In genomic region chr16:30609928-30610839, GRCh38 we compare ENCODE assay signal across 1 cellular context.
TF ChIP-seq lines count a peak whose summit lies in the region.

Gene ZNF689 (minus strand): TSS chr16:30610389. CDS start chr16:30610041, 348 bp downstream.

TF ChIP-seq in HepG2, 621 proteins besides CTCF, POLR2A, EP300 and RAD21 (continued from another document and continues in another):
- TF ChIP-seq ZNF101 (CRISPR knock-in tag; IDR thresholded peaks at IDR 0.05; ENCODE audit: borderline replicate concordance, low read depth) (no peak), PTBP1 (IDR thresholded peaks at IDR 0.05; ENCODE audit: low read depth, low read length, poor library complexity, severe bottlenecking) (peak; percentile 33), LBX2 (CRISPR knock-in tag; IDR thresholded peaks at IDR 0.05; ENCODE audit: borderline replicate concordance) (no peak; the same call in 1 of the 2 replicates), ZBTB33 (CRISPR knock-in tag; IDR thresholded peaks at IDR 0.05) (no peak; the same call in none of the 2 replicates), ZNF44 (CRISPR knock-in tag; IDR thresholded peaks at IDR 0.05) (peak; percentile 93), CCDC6 (CRISPR knock-in tag; IDR thresholded peaks at IDR 0.05) (peak; percentile 80; the same call in 1 of the 2 replicates), ZNF773 (CRISPR knock-in tag; IDR thresholded peaks at IDR 0.05; ENCODE audit: borderline replicate concordance) (0 out of 2 replicates have a peak, but pooled peaks have one; percentile 16), RCOR2 (CRISPR knock-in tag; IDR thresholded peaks at IDR 0.05) (peak; percentile 73), KMT2B (CRISPR knock-in tag; IDR thresholded peaks at IDR 0.05) (peak; percentile 92), ONECUT2 (CRISPR knock-in tag; IDR thresholded peaks at IDR 0.05) (peak; percentile 100), ADNP (CRISPR knock-in tag; IDR thresholded peaks at IDR 0.05) (no peak), FOXK2 (IDR thresholded peaks at IDR 0.05) (peak; percentile 33; the same call in 1 of the 2 replicates), ZNF18 (CRISPR knock-in tag; IDR thresholded peaks at IDR 0.05; ENCODE audit: insufficient replicate concordance) (peak; percentile 93), ZFAT (CRISPR knock-in tag; conservative IDR thresholded peaks at IDR 0.05) (peak; percentile 77), HINFP (CRISPR knock-in tag; IDR thresholded peaks at IDR 0.05; ENCODE audit: low read depth) (no peak; the same call in 1 of the 2 replicates), HIVEP1 (CRISPR knock-in tag; IDR thresholded peaks at IDR 0.05) (peak; percentile 85), MEIS2 (CRISPR knock-in tag; IDR thresholded peaks at IDR 0.05) (peak; percentile 38), GABPB1 (CRISPR knock-in tag; IDR thresholded peaks at IDR 0.05) (peak; percentile 91), ATF7 (IDR thresholded peaks at IDR 0.05) (no peak), ATF7 (CRISPR knock-in tag; IDR thresholded peaks at IDR 0.05) (no peak), TSC22D2 (CRISPR knock-in tag; IDR thresholded peaks at IDR 0.05; ENCODE audit: borderline replicate concordance) (peak; percentile 90; the same call in 1 of the 2 replicates), CREB1 (IDR thresholded peaks at IDR 0.05) (peak; percentile 87), CREB1 (CRISPR knock-in tag; IDR thresholded peaks at IDR 0.05) (peak; percentile 93), MAFG (CRISPR knock-in tag; IDR thresholded peaks at IDR 0.05) (no peak; the same call in 1 of the 2 replicates), SOX5 (CRISPR knock-in tag; IDR thresholded peaks at IDR 0.05; ENCODE audit: borderline replicate concordance) (peak; percentile 55), JUNB (CRISPR knock-in tag; IDR thresholded peaks at IDR 0.05; ENCODE audit: borderline replicate concordance) (no peak), ZNF879 (CRISPR knock-in tag; IDR thresholded peaks at IDR 0.05) (peak; percentile 89), ZMAT3 (CRISPR knock-in tag; conservative IDR thresholded peaks at IDR 0.05) (peak; percentile 95), NFE2L1 (CRISPR knock-in tag; IDR thresholded peaks at IDR 0.05; ENCODE audit: borderline replicate concordance) (peak; percentile 86; the same call in 1 of the 2 replicates), ZNF329 (CRISPR knock-in tag; IDR thresholded peaks at IDR 0.05; ENCODE audit: low read depth) (peak; percentile 25; the same call in 1 of the 2 replicates), ZNF713 (CRISPR knock-in tag; IDR thresholded peaks at IDR 0.05) (0 out of 2 replicates have a peak, but pooled peaks have one; percentile 22), ZNF557 (CRISPR knock-in tag; IDR thresholded peaks at IDR 0.05) (peak; percentile 79), DNMT3B (CRISPR knock-in tag; conservative IDR thresholded peaks at IDR 0.05) (peak; percentile 98), ZFP82 (CRISPR knock-in tag; IDR thresholded peaks at IDR 0.05; ENCODE audit: borderline replicate concordance) (peak; percentile 99), ZNF34 (CRISPR knock-in tag; IDR thresholded peaks at IDR 0.05; ENCODE audit: borderline replicate concordance) (0 out of 2 replicates have a peak, but pooled peaks have one; percentile 69)
- TF ChIP-seq, protein P1, sequence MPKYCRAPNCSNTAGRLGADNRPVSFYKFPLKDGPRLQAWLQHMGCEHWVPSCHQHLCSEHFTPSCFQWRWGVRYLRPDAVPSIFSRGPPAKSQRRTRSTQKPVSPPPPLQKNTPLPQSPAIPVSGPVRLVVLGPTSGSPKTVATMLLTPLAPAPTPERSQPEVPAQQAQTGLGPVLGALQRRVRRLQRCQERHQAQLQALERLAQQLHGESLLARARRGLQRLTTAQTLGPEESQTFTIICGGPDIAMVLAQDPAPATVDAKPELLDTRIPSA (CRISPR knock-in tag; IDR thresholded peaks at IDR 0.05; ENCODE audit: borderline replicate concordance), result peak; percentile 18; the same call in 1 of the 2 replicates
- TF ChIP-seq, protein P2, sequence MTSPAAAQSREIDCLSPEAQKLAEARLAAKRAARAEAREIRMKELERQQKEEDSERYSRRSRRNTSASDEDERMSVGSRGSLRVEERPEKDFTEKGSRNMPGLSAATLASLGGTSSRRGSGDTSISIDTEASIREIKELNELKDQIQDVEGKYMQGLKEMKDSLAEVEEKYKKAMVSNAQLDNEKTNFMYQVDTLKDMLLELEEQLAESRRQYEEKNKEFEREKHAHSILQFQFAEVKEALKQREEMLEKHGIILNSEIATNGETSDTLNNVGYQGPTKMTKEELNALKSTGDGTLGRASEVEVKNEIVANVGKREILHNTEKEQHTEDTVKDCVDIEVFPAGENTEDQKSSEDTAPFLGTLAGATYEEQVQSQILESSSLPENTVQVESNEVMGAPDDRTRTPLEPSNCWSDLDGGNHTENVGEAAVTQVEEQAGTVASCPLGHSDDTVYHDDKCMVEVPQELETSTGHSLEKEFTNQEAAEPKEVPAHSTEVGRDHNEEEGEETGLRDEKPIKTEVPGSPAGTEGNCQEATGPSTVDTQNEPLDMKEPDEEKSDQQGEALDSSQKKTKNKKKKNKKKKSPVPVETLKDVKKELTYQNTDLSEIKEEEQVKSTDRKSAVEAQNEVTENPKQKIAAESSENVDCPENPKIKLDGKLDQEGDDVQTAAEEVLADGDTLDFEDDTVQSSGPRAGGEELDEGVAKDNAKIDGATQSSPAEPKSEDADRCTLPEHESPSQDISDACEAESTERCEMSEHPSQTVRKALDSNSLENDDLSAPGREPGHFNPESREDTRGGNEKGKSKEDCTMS (CRISPR knock-in tag; conservative IDR thresholded peaks at IDR 0.05), result no peak
- TF ChIP-seq, protein P3, sequence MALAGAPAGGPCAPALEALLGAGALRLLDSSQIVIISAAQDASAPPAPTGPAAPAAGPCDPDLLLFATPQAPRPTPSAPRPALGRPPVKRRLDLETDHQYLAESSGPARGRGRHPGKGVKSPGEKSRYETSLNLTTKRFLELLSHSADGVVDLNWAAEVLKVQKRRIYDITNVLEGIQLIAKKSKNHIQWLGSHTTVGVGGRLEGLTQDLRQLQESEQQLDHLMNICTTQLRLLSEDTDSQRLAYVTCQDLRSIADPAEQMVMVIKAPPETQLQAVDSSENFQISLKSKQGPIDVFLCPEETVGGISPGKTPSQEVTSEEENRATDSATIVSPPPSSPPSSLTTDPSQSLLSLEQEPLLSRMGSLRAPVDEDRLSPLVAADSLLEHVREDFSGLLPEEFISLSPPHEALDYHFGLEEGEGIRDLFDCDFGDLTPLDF (CRISPR knock-in tag; IDR thresholded peaks at IDR 0.05), result peak; percentile 92
- TF ChIP-seq, protein P4, sequence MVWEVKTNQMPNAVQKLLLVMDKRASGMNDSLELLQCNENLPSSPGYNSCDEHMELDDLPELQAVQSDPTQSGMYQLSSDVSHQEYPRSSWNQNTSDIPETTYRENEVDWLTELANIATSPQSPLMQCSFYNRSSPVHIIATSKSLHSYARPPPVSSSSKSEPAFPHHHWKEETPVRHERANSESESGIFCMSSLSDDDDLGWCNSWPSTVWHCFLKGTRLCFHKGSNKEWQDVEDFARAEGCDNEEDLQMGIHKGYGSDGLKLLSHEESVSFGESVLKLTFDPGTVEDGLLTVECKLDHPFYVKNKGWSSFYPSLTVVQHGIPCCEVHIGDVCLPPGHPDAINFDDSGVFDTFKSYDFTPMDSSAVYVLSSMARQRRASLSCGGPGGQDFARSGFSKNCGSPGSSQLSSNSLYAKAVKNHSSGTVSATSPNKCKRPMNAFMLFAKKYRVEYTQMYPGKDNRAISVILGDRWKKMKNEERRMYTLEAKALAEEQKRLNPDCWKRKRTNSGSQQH (CRISPR knock-in tag; IDR thresholded peaks at IDR 0.05; ENCODE audit: low read depth), result peak; percentile 84
- TF ChIP-seq, protein P5, sequence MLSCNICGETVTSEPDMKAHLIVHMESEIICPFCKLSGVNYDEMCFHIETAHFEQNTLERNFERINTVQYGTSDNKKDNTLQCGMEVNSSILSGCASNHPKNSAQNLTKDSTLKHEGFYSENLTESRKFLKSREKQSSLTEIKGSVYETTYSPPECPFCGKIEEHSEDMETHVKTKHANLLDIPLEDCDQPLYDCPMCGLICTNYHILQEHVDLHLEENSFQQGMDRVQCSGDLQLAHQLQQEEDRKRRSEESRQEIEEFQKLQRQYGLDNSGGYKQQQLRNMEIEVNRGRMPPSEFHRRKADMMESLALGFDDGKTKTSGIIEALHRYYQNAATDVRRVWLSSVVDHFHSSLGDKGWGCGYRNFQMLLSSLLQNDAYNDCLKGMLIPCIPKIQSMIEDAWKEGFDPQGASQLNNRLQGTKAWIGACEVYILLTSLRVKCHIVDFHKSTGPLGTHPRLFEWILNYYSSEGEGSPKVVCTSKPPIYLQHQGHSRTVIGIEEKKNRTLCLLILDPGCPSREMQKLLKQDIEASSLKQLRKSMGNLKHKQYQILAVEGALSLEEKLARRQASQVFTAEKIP (CRISPR knock-in tag; IDR thresholded peaks at IDR 0.05; ENCODE audit: borderline replicate concordance), result no peak
